10 cellular contexts compared by ENCODE assay signal in genomic region chr5:55991768-55992486, GRCh38. TPM values are rescaled to one million over a fixed set of nuclear protein-coding genes. Genes with fewer than 3 reads are reported as not detected.
DNase-seq lines count a peak whose midpoint lies in the region; ATAC-seq, FAIRE-seq and TF ChIP-seq lines count a peak whose summit lies in the region.
"Had no signal": no experiment of that assay in that cellular context is flagged by ENCODE, and none has a peak within 500 bp of the region (broad histone marks: within the 10 kb centered on the region; RNA-seq: fewer than 3 reads in every experiment).

No MANE protein-coding gene starts in this region.

- H3K27me3 Mint-ChIP-seq in activated CD4-positive, alpha-beta T cell treated with anti-CD3 and anti-CD28 coated beads, Interleukin-2, amount 10 ng/mL, durations not matched to agents 7 days and 5 days = no peaks in the 10 kb centered on the region
- H3K27me3 Mint-ChIP-seq in activated T-helper 17 cell treated with anti-CD3 and anti-CD28 coated beads, Interleukin-2, amount 50 U/mL, for 72 hours = no peaks in the 10 kb centered on the region
- no peaks in the 10 kb centered on the region for H3K27me3 Mint-ChIP-seq in stimulated activated memory B cell treated with anti-CD40 and anti-IgM and Interleukin-4, amounts not matched to agents 10 μg/mL and 1 μg/mL and 100 μg/mL, for 72 hours

- H3K27ac Mint-ChIP-seq in activated CD4-positive, alpha-beta T cell treated with anti-CD3 and anti-CD28 coated beads, Interleukin-2, amount 10 ng/mL, durations not matched to agents 7 days and 5 days = peak overlapping the region; percentile 98
- no peak overlapping the region for H3K27ac Mint-ChIP-seq in activated T-helper 17 cell treated with anti-CD3 and anti-CD28 coated beads, Interleukin-2, amount 50 U/mL, for 72 hours
- H3K27ac Mint-ChIP-seq in stimulated activated memory B cell treated with anti-CD40 and anti-IgM and Interleukin-4, amounts not matched to agents 10 μg/mL and 1 μg/mL and 100 μg/mL, for 72 hours = no peak overlapping the region

- no peak for ATAC-seq in activated T-helper 17 cell treated with anti-CD3 and anti-CD28 coated beads, Interleukin-2, amount 50 U/mL, for 72 hours (replicated peaks)
- ATAC-seq in thoracic aorta (ENCODE audit: insufficient number of reproducible peaks, low FRiP score, low read depth) = no peak
- no peak for ATAC-seq in GM19455 (IDR thresholded peaks at IDR 0.05; ENCODE audit: unreplicated experiment)
- no peak for ATAC-seq in HG02763 (IDR thresholded peaks at IDR 0.05; ENCODE audit: unreplicated experiment)
- ATAC-seq in stimulated activated memory B cell treated with anti-CD40 and anti-IgM and Interleukin-4, amounts not matched to agents 10 μg/mL and 1 μg/mL and 100 μg/mL, for 72 hours = no peak

- no peak for FAIRE-seq in keratinocyte (lab: Jason Lieb, UNC)
- FAIRE-seq: D721Med had no signal

- H3K36me3 ChIP-seq in keratinocyte (ENCODE audit: control insufficient read depth in 2 of 2, extremely low read depth in 1 of 2, insufficient read depth in 2 of 2, low read length in 2 of 2) (no peaks in the 10 kb centered on the region), thoracic aorta (no peaks in the 10 kb centered on the region)

- dilution Hi-C loops in keratinocyte (cut with MboI; ENCODE audit: extremely low pct_ligation_motif_present, low sequenced_read_pairs) = no loop called here

- H3K9ac ChIP-seq in keratinocyte (ENCODE audit: control insufficient read depth, extremely low read depth, insufficient read depth, low read length) = no peak overlapping the region

- H3K9me1 ChIP-seq in keratinocyte (ENCODE audit: control insufficient read depth, extremely low read depth, insufficient read depth, low read length) = no peaks in the 10 kb centered on the region

- H3K79me2 ChIP-seq in keratinocyte (ENCODE audit: control insufficient read depth, insufficient read depth, low read length) = peaks cover 61% of the 10 kb centered on the region

- H3K9me3 Mint-ChIP-seq in activated CD4-positive, alpha-beta T cell treated with anti-CD3 and anti-CD28 coated beads, Interleukin-2, amount 10 ng/mL, durations not matched to agents 7 days and 5 days = peaks cover 4% of the 10 kb centered on the region
- no peaks in the 10 kb centered on the region for H3K9me3 Mint-ChIP-seq in activated T-helper 17 cell treated with anti-CD3 and anti-CD28 coated beads, Interleukin-2, amount 50 U/mL, for 72 hours
- H3K9me3 Mint-ChIP-seq in stimulated activated memory B cell treated with anti-CD40 and anti-IgM and Interleukin-4, amounts not matched to agents 10 μg/mL and 1 μg/mL and 100 μg/mL, for 72 hours = peaks cover 4% of the 10 kb centered on the region

- POLR2A ChIA-PET in activated CD4-positive, alpha-beta T cell treated with anti-CD3 and anti-CD28 coated beads, Interleukin-2, amount 10 ng/mL, durations not matched to agents 7 days and 5 days (lab: Charles Lee) = interaction anchor here (0.5 kb wide), 1 partner anchor 336 kb away, joined by 3 read pairs; no protein-coding TSS in a partner anchor

- no peaks in the 10 kb centered on the region for H4K20me1 ChIP-seq in keratinocyte (ENCODE audit: control insufficient read depth, extremely low read depth, insufficient read depth, low read length)

- peak overlapping the region; percentile 93 for H3K4me2 ChIP-seq in keratinocyte (ENCODE audit: control insufficient read depth, extremely low read depth, insufficient read depth, low read depth, low read length)

- peaks cover 67% of the 10 kb centered on the region for H3K4me1 Mint-ChIP-seq in activated CD4-positive, alpha-beta T cell treated with anti-CD3 and anti-CD28 coated beads, Interleukin-2, amount 10 ng/mL, durations not matched to agents 7 days and 5 days
- H3K4me1 Mint-ChIP-seq in activated T-helper 17 cell treated with anti-CD3 and anti-CD28 coated beads, Interleukin-2, amount 50 U/mL, for 72 hours = peaks cover 37% of the 10 kb centered on the region
- peaks cover 44% of the 10 kb centered on the region for H3K4me1 Mint-ChIP-seq in stimulated activated memory B cell treated with anti-CD40 and anti-IgM and Interleukin-4, amounts not matched to agents 10 μg/mL and 1 μg/mL and 100 μg/mL, for 72 hours

- TF ChIP-seq CTCF in keratinocyte (optimal IDR thresholded peaks at IDR 0.05 in 1 of 3, IDR thresholded peaks at IDR 0.05 in 1 of 3, conservative IDR thresholded peaks at IDR 0.05 in 1 of 3; ENCODE audit: extremely low read depth in 1 of 3, insufficient read depth in 2 of 3, low read length in 3 of 3) (no peak), thoracic aorta (IDR thresholded peaks at IDR 0.05) (no peak)

- peak overlapping the region; percentile 96 for H3K4me3 Mint-ChIP-seq in activated CD4-positive, alpha-beta T cell treated with anti-CD3 and anti-CD28 coated beads, Interleukin-2, amount 10 ng/mL, durations not matched to agents 7 days and 5 days
- H3K4me3 Mint-ChIP-seq in activated T-helper 17 cell treated with anti-CD3 and anti-CD28 coated beads, Interleukin-2, amount 50 U/mL, for 72 hours = peak overlapping the region; percentile 96
- no peak overlapping the region for H3K4me3 Mint-ChIP-seq in stimulated activated memory B cell treated with anti-CD40 and anti-IgM and Interleukin-4, amounts not matched to agents 10 μg/mL and 1 μg/mL and 100 μg/mL, for 72 hours

- CTCF ChIA-PET in activated CD4-positive, alpha-beta T cell treated with anti-CD3 and anti-CD28 coated beads, Interleukin-2, amount 10 ng/mL, durations not matched to agents 7 days and 5 days (lab: Charles Lee) = interaction anchor here (0.6 to 1.5 kb wide), 7 partner anchors 7 to 991 kb away, joined by 3 to 7 read pairs (median 3); no protein-coding TSS in a partner anchor

- no peak overlapping the region for H2AFZ ChIP-seq in keratinocyte (ENCODE audit: control insufficient read depth, low read length)

- H3K27me3 ChIP-seq in keratinocyte (ENCODE audit: control insufficient read depth, extremely low read depth, insufficient read depth, low read length) (no peaks in the 10 kb centered on the region), thoracic aorta (replicated peaks; ENCODE audit: insufficient read depth) (no peaks in the 10 kb centered on the region)

- H3K4me1 ChIP-seq in keratinocyte (ENCODE audit: control insufficient read depth, extremely low read depth, insufficient read depth, low read length) (peaks cover 13% of the 10 kb centered on the region), thoracic aorta (ENCODE audit: control insufficient read depth in 1 of 2, low read depth in 2 of 2) (peaks cover 29 to 47% of the 10 kb centered on the region in 2 donors)

- H3K4me3 ChIP-seq in keratinocyte (ENCODE audit: control insufficient read depth in 2 of 3, extremely low read depth in 1 of 3, insufficient read depth in 2 of 3, low read depth in 1 of 3, low read length in 3 of 3) (no peak overlapping the region), thoracic aorta (peak overlapping the region; percentile 87)

- H3K36me3 Mint-ChIP-seq in activated CD4-positive, alpha-beta T cell treated with anti-CD3 and anti-CD28 coated beads, Interleukin-2, amount 10 ng/mL, durations not matched to agents 7 days and 5 days (ENCODE audit: low read depth) = peaks cover 67% of the 10 kb centered on the region
- H3K36me3 Mint-ChIP-seq in activated T-helper 17 cell treated with anti-CD3 and anti-CD28 coated beads, Interleukin-2, amount 50 U/mL, for 72 hours (ENCODE audit: low read depth) = peaks cover 73% of the 10 kb centered on the region
- H3K36me3 Mint-ChIP-seq in stimulated activated memory B cell treated with anti-CD40 and anti-IgM and Interleukin-4, amounts not matched to agents 10 μg/mL and 1 μg/mL and 100 μg/mL, for 72 hours = peaks cover 8% of the 10 kb centered on the region

- H3K27ac ChIP-seq in keratinocyte (ENCODE audit: control insufficient read depth, insufficient read depth, low read length) (no peak overlapping the region), thoracic aorta (no peak overlapping the region)

- no peak for DNase-seq in activated CD4-positive, alpha-beta T cell treated with anti-CD3 and anti-CD28 coated beads, Interleukin-2, amount 10 ng/mL, durations not matched to agents 7 days and 5 days
- DNase-seq in activated CD4-positive, alpha-beta T cell treated with anti-CD3 and anti-CD28 coated beads, Interleukin-2, amount 50 U/mL, for 48 hours = no peak
- no peak for DNase-seq in keratinocyte (ENCODE audit: low read depth, low spot score)
- DNase-seq in thoracic aorta (ENCODE audit: low spot score) = no peak
- DNase-seq: NCI-H1694 treated with DMSO at 0.1 percent for 48 hours had no signal

- H3K9me3 ChIP-seq in keratinocyte (ENCODE audit: control insufficient read depth, low read depth, low read length) = no peaks in the 10 kb centered on the region
- H3K9me3 ChIP-seq in thoracic aorta = no peaks in the 10 kb centered on the region

RNA-seq across cellular contexts. Expression of gene IL6ST, which starts 2.8 kb away (rescaled TPM):
- 100 to 1,000 TPM; 117 to 130 TPM for total RNA-seq in activated CD4-positive, alpha-beta T cell treated with anti-CD3 and anti-CD28 coated beads, Interleukin-2, amount 10 ng/mL, durations not matched to agents 7 days and 5 days
- total RNA-seq in activated T-helper 17 cell treated with anti-CD3 and anti-CD28 coated beads, Interleukin-2, amount 50 U/mL, for 72 hours = 10 to 100 TPM; 28.1 to 66.8 TPM
- polyA plus RNA-seq in keratinocyte = 33.8 to 41.3 TPM (median 36.9 TPM) in 3 replicates
- polyA plus RNA-seq in keratinocyte (2011; ENCODE audit: low read depth) = 15.3 TPM
- polyA plus RNA-seq in keratinocyte (2011; cell fraction: cytosol; rRNA removed) = 13.5 and 34.8 TPM in 2 replicates
- polyA plus RNA-seq in keratinocyte (2011; cell fraction: nucleus; rRNA removed) = 29.0 and 39.4 TPM in 2 replicates
- polyA plus RNA-seq in keratinocyte (2012; ENCODE audit: low replicate concordance) = 12.0 and 34.6 TPM in 2 replicates
- 36.6 to 127 TPM (median 93.2 TPM) in 3 replicates for polyA minus RNA-seq in keratinocyte
- polyA minus RNA-seq in keratinocyte (2011; cell fraction: cytosol; rRNA and poly(A)+ RNA removed) = 62.5 TPM
- 90.0 and 151 TPM in 2 replicates for polyA minus RNA-seq in keratinocyte (2011; cell fraction: nucleus; rRNA and poly(A)+ RNA removed)
- total RNA-seq in thoracic aorta = 100 to 1,000 TPM; 236 to 490 TPM
